In genomic region chr14:75518625-75519024, GRCh38 we compare ENCODE assay signal across 8 cellular contexts. TPM values are rescaled to one million over a fixed set of nuclear protein-coding genes. Genes with fewer than 3 reads are reported as not detected.
A peak's percentile ranks its signal among the peaks of the same experiment; 100 is the strongest.
DNase-seq lines count a peak whose midpoint lies in the region; ATAC-seq and TF ChIP-seq lines count a peak whose summit lies in the region.
"Had no signal": no experiment of that assay in that cellular context is flagged by ENCODE, and none has a peak within 500 bp of the region (broad histone marks: within the 10 kb centered on the region; RNA-seq: fewer than 3 reads in every experiment).

No MANE protein-coding gene starts in this region.

- no peak for ATAC-seq in HG03342 (IDR thresholded peaks at IDR 0.05; ENCODE audit: unreplicated experiment)
- no peak for ATAC-seq in GM18505 (IDR thresholded peaks at IDR 0.05; ENCODE audit: unreplicated experiment)
- no peak for ATAC-seq in GM19463 (IDR thresholded peaks at IDR 0.05; ENCODE audit: unreplicated experiment)
- ATAC-seq: effector memory CD8-positive, alpha-beta T cell had no signal

- H3K79me2 ChIP-seq in mammary epithelial cell (ENCODE audit: insufficient read depth, low read length) (no peaks in the 10 kb centered on the region), trophoblast cell (ENCODE audit: control insufficient read depth, insufficient read depth, low read length, poor library complexity) (peaks cover 5% of the 10 kb centered on the region)

- H4K20me1 ChIP-seq in mammary epithelial cell (ENCODE audit: insufficient read depth, low read length): no peaks in the 10 kb centered on the region

- H3K4me3 ChIP-seq in mammary epithelial cell (replicated peaks in 1 of 3; ENCODE audit: insufficient read depth in 1 of 3, low read depth in 2 of 3, low read length in 3 of 3): no peak overlapping the region
- no peak overlapping the region for H3K4me3 ChIP-seq in trophoblast cell (ENCODE audit: low read depth, low read length)

- H4K12ac ChIP-seq in trophoblast cell (ENCODE audit: low read depth, low read length): no peak overlapping the region

- no peak overlapping the region for H4K8ac ChIP-seq in trophoblast cell (ENCODE audit: low read depth, low read length)

- in situ Hi-C loops in mammary epithelial cell (cut with MboI; ENCODE audit: low sequenced_read_pairs in 2 of 2): no loop called here

- H3K4me1 ChIP-seq in mammary epithelial cell (ENCODE audit: insufficient read depth, low read length) (peaks cover 6% of the 10 kb centered on the region), trophoblast cell (ENCODE audit: control insufficient read depth in 1 of 2, insufficient read depth in 2 of 2, low read length in 2 of 2) (peaks cover 17 to 18% of the 10 kb centered on the region in 2 experiments)

- no peak overlapping the region for H2AK5ac ChIP-seq in trophoblast cell (ENCODE audit: low read length)

- H2BK12ac ChIP-seq in trophoblast cell (ENCODE audit: low read length): no peak overlapping the region

- TF ChIP-seq CTCF in GM12873 (IDR thresholded peaks at IDR 0.05; ENCODE audit: insufficient read depth, low read depth, low read length, missing control alignments) (peak; percentile 80), mammary epithelial cell (conservative IDR thresholded peaks at IDR 0.05 in 1 of 2, IDR thresholded peaks at IDR 0.05 in 1 of 2; ENCODE audit: extremely low read depth in 1 of 2, insufficient read depth in 1 of 2, low read depth in 1 of 2, low read length in 2 of 2) (peak; percentile 38 to 43)

- H3K9ac ChIP-seq in mammary epithelial cell (ENCODE audit: insufficient read depth, low read length) (no peak overlapping the region), trophoblast cell (ENCODE audit: low read length) (no peak overlapping the region)

- BruUV-seq in mammary epithelial cell (replicated peaks; lab: Mats Ljungman, UMichigan): no TSS peak

- no peaks in the 10 kb centered on the region for H3K9me3 ChIP-seq in mammary epithelial cell (replicated peaks; ENCODE audit: insufficient read depth, low read length)
- H3K9me3 ChIP-seq in trophoblast cell (ENCODE audit: insufficient read depth, low read depth, low read length): no peaks in the 10 kb centered on the region

- 55% methylated on average over 4 of the region's 4 CpGs for WGBS in mammary epithelial cell (ENCODE audit: low coverage, missing lambda C conversion rate)
- no CpG with 5 or more reads among the region's 4 CpGs for WGBS in trophoblast cell (ENCODE audit: extremely low coverage, insufficient coverage, insufficient read length)

- intact Hi-C loops in mammary epithelial cell (cut with micrococcal nuclease): loop anchor here (1.0 kb wide), 1 partner anchor 43 kb away; no protein-coding TSS in a partner anchor

- H3K4me2 ChIP-seq in mammary epithelial cell (ENCODE audit: insufficient read depth, low read depth, low read length) (no peak overlapping the region), trophoblast cell (ENCODE audit: low read length) (no peak overlapping the region)

- no peak overlapping the region for H3K4ac ChIP-seq in trophoblast cell (ENCODE audit: low read depth, low read length)

- H3K27ac ChIP-seq in mammary epithelial cell (ENCODE audit: insufficient read depth, low read depth, low read length) (no peak overlapping the region), trophoblast cell (ENCODE audit: low read depth, low read length) (no peak overlapping the region)

- H3K27me3 ChIP-seq in mammary epithelial cell (ENCODE audit: insufficient read depth, low read length) (no peaks in the 10 kb centered on the region), trophoblast cell (ENCODE audit: insufficient read depth, low read length) (no peaks in the 10 kb centered on the region)

- H3K36me3 ChIP-seq in mammary epithelial cell (ENCODE audit: insufficient read depth, low read length) (no peaks in the 10 kb centered on the region), trophoblast cell (ENCODE audit: control insufficient read depth in 1 of 2, insufficient read depth in 2 of 2, low read length in 2 of 2) (no peaks in the 10 kb centered on the region)

- no peak overlapping the region for H3K14ac ChIP-seq in trophoblast cell (ENCODE audit: low read length)

- H2BK5ac ChIP-seq in trophoblast cell (ENCODE audit: low read depth, low read length, poor library complexity): no peak overlapping the region

- H2BK120ac ChIP-seq in trophoblast cell (ENCODE audit: insufficient read depth, low read length, poor library complexity): no peak overlapping the region

- DNase-seq in MV-4-11 (lab: John Stamatoyannopoulos, UW) (peak; percentile 4), mammary epithelial cell (no peak), trophoblast cell (peak; percentile 59 to 84)
- DNase-seq: effector memory CD8-positive, alpha-beta T cell had no signal

- TF ChIP-seq POLR2A in GM18505 (IDR thresholded peaks at IDR 0.05; ENCODE audit: borderline replicate concordance, extremely low read depth, insufficient read depth, insufficient read length): no peak

- no peak overlapping the region for H2AFZ ChIP-seq in mammary epithelial cell (ENCODE audit: low read depth, low read length)
- no peak overlapping the region for H2AFZ ChIP-seq in trophoblast cell (ENCODE audit: insufficient read depth, low read length, poor library complexity)

- dilution Hi-C loops in mammary epithelial cell (cut with HindIII; ENCODE audit: low sequenced_read_pairs): no loop called here

- no peak overlapping the region for H4K91ac ChIP-seq in trophoblast cell (ENCODE audit: low read depth, low read length)

- CTCF ChIA-PET in mammary epithelial cell (lab: Charles Lee; ENCODE audit: low non-redundant PET): no interaction called here

- H3K79me1 ChIP-seq in trophoblast cell (ENCODE audit: low read length): peaks cover 14% of the 10 kb centered on the region

- H3K18ac ChIP-seq in trophoblast cell (ENCODE audit: low read length): no peak overlapping the region

- H3K23ac ChIP-seq in trophoblast cell (ENCODE audit: low read length): no peak overlapping the region

RNA-seq across cellular contexts. Expression of gene BATF, which starts 3.6 kb away (rescaled TPM):
- total RNA-seq in mammary epithelial cell: not detected
- polyA plus RNA-seq in mammary epithelial cell: not detected
- polyA minus RNA-seq in mammary epithelial cell: not detected
- 1.9 and 2.2 TPM in 2 replicates for polyA plus RNA-seq in trophoblast cell (2013)

RNA-seq across cellular contexts. Expression of gene FLVCR2, which starts 59.8 kb away (rescaled TPM):
- 1 to 10 TPM; 2.8 TPM for total RNA-seq in mammary epithelial cell
- 0.37 TPM for polyA plus RNA-seq in mammary epithelial cell
- 5.5 TPM for polyA minus RNA-seq in mammary epithelial cell
- polyA plus RNA-seq in trophoblast cell (2013): 23.1 and 26.4 TPM in 2 replicates
